ENCODE assay signal across 15 cellular contexts in the genomic region with DNA sequence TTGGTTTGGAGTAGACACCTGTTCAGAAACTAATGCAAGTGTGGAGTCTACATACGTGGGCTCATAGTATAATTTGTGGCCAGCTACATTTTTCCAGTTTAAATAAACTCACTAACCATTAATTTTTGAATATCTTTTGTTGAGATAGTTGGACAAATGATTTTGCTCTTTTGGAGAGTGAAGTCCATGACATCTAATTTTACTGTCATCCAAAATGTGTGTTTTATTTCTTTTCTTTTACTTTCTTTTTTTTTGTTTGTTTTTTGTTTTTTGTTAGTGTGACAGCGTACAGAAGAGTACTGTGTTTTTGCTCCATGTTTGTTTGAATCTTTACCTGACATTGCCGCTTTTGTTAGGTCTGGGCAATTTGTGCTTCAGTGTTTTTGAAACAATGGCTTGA. TPM values are rescaled to one million over a fixed set of nuclear protein-coding genes. Genes with fewer than 3 reads are reported as not detected.
DNase-seq lines count a peak whose midpoint lies in the region; ATAC-seq and TF ChIP-seq lines count a peak whose summit lies in the region.
"Had no signal": no experiment of that assay in that cellular context is flagged by ENCODE, and none has a peak within 500 bp of the region (broad histone marks: within the 10 kb centered on the region; RNA-seq: fewer than 3 reads in every experiment).

No MANE protein-coding gene starts in this region.

- peaks cover 91% of the 10 kb centered on the region for H3K36me3 Mint-ChIP-seq in stimulated activated naive CD8-positive, alpha-beta T cell treated with anti-CD3 and anti-CD28 coated beads, Interleukin-15, Interleukin-2, amounts not matched to agents 100 ng/mL and 50 ng/mL, for 24 hours (ENCODE audit: low read depth)
- peaks cover 37% of the 10 kb centered on the region for H3K36me3 Mint-ChIP-seq in type B pancreatic cell

- H3K4me3 ChIP-seq in iPS-11a (ENCODE audit: low read depth, low read length) = peak overlapping the region; percentile 4
- H3K4me3 ChIP-seq: SJSA1, testis had no signal

- TF ChIP-seq CTCF in VCaP (conservative IDR thresholded peaks at IDR 0.05) (no peak), type B pancreatic cell (conservative IDR thresholded peaks at IDR 0.05) (no peak)

- H3K4me3 Mint-ChIP-seq in stimulated activated naive CD8-positive, alpha-beta T cell treated with anti-CD3 and anti-CD28 coated beads, Interleukin-15, Interleukin-2, amounts not matched to agents 100 ng/mL and 50 ng/mL, for 24 hours = no peak overlapping the region
- no peak overlapping the region for H3K4me3 Mint-ChIP-seq in stimulated activated naive CD8-positive, alpha-beta T cell treated with anti-CD3 and anti-CD28 coated beads, Interleukin-15, amount 100 ng/mL, for 72 hours
- H3K4me3 Mint-ChIP-seq in type B pancreatic cell = peak overlapping the region; percentile 44

- no peak for ATAC-seq in stimulated activated naive CD8-positive, alpha-beta T cell treated with anti-CD3 and anti-CD28 coated beads, Interleukin-15, amount 100 ng/mL, for 72 hours
- ATAC-seq in GM19395 (IDR thresholded peaks at IDR 0.05; ENCODE audit: unreplicated experiment) (no peak), HG03045 (IDR thresholded peaks at IDR 0.05; ENCODE audit: unreplicated experiment) (no peak)
- ATAC-seq: esophagus mucosa had no signal

- H3K27me3 Mint-ChIP-seq in stimulated activated naive CD8-positive, alpha-beta T cell treated with anti-CD3 and anti-CD28 coated beads, Interleukin-15, Interleukin-2, amounts not matched to agents 100 ng/mL and 50 ng/mL, for 24 hours = no peaks in the 10 kb centered on the region
- no peaks in the 10 kb centered on the region for H3K27me3 Mint-ChIP-seq in stimulated activated naive CD8-positive, alpha-beta T cell treated with anti-CD3 and anti-CD28 coated beads, Interleukin-15, amount 100 ng/mL, for 72 hours
- H3K27me3 Mint-ChIP-seq in type B pancreatic cell = no peaks in the 10 kb centered on the region

- no peaks in the 10 kb centered on the region for H3K9me3 Mint-ChIP-seq in stimulated activated naive CD8-positive, alpha-beta T cell treated with anti-CD3 and anti-CD28 coated beads, Interleukin-15, Interleukin-2, amounts not matched to agents 100 ng/mL and 50 ng/mL, for 24 hours
- H3K9me3 Mint-ChIP-seq in stimulated activated naive CD8-positive, alpha-beta T cell treated with anti-CD3 and anti-CD28 coated beads, Interleukin-15, amount 100 ng/mL, for 72 hours = no peaks in the 10 kb centered on the region
- H3K9me3 Mint-ChIP-seq in type B pancreatic cell = no peaks in the 10 kb centered on the region

- no peak for DNase-seq in stimulated activated naive CD8-positive, alpha-beta T cell treated with anti-CD3 and anti-CD28 coated beads, Interleukin-15, amount 100 ng/mL, for 72 hours
- DNase-seq in type B pancreatic cell (ENCODE audit: extremely low spot score, unreplicated experiment) = no peak
- DNase-seq in NCI-H146 (lab: John Stamatoyannopoulos, UW) = no peak
- DNase-seq: activated CD8-positive, alpha-beta memory T cell treated with anti-CD3 and anti-CD28 coated beads for 24 hours; AML-193; NCI-H510A; testis had no signal

- peak overlapping the region; percentile 66 for H3K27ac Mint-ChIP-seq in stimulated activated naive CD8-positive, alpha-beta T cell treated with anti-CD3 and anti-CD28 coated beads, Interleukin-15, Interleukin-2, amounts not matched to agents 100 ng/mL and 50 ng/mL, for 24 hours
- peak overlapping the region in 1 of 2 donors; percentile 7 for H3K27ac Mint-ChIP-seq in stimulated activated naive CD8-positive, alpha-beta T cell treated with anti-CD3 and anti-CD28 coated beads, Interleukin-15, amount 100 ng/mL, for 72 hours
- H3K27ac Mint-ChIP-seq in type B pancreatic cell = no peak overlapping the region

- peaks cover 92% of the 10 kb centered on the region for H3K4me1 Mint-ChIP-seq in stimulated activated naive CD8-positive, alpha-beta T cell treated with anti-CD3 and anti-CD28 coated beads, Interleukin-15, Interleukin-2, amounts not matched to agents 100 ng/mL and 50 ng/mL, for 24 hours (ENCODE audit: low read depth)
- peaks cover 89% of the 10 kb centered on the region for H3K4me1 Mint-ChIP-seq in stimulated activated naive CD8-positive, alpha-beta T cell treated with anti-CD3 and anti-CD28 coated beads, Interleukin-15, amount 100 ng/mL, for 72 hours
- peaks cover 81% of the 10 kb centered on the region for H3K4me1 Mint-ChIP-seq in type B pancreatic cell (ENCODE audit: unreplicated experiment)

- H3K27ac ChIP-seq in VCaP = peak overlapping the region; percentile 97
- H3K27ac ChIP-seq: ascending aorta, SJSA1, testis had no signal

RNA-seq across cellular contexts. Expression of a gene that starts 5.0 kb away (rescaled TPM):
- total RNA-seq in type B pancreatic cell (ENCODE audit: low replicate concordance) = 23.2 and 41.4 TPM in 2 replicates

RNA-seq across cellular contexts. Expression of a gene that starts 46.7 kb away (rescaled TPM):
- total RNA-seq in type B pancreatic cell (ENCODE audit: low replicate concordance) = 2.0 and 5.4 TPM in 2 replicates
